In the genomic region with DNA sequence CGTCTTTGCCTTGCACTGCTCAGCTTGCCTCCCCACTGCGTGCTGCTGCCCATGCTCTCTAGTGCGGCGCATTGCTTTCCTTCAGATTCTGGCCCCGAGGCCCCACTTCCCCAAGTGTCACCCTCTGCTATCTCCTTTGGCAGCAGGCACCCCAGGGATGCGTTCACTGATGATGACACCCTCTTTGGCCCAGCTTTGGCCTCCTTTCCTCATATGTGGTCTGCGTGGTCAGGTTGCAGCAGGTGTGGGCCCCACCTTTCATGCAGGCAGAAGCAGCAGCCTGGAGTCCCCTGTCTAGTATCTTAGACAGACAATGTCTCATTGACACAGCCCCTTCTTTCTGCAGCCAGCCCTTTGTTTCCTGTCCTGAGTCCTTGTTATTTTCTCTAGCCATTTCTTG, we compare ENCODE assay signal across 20 cellular contexts. TPM values are rescaled to one million over a fixed set of nuclear protein-coding genes. Genes with fewer than 3 reads are reported as not detected.
DNase-seq lines count a peak whose midpoint lies in the region; ATAC-seq, FAIRE-seq and TF ChIP-seq lines count a peak whose summit lies in the region.
"Had no signal": no experiment of that assay in that cellular context is flagged by ENCODE, and none has a peak within 500 bp of the region (broad histone marks: within the 10 kb centered on the region; RNA-seq: fewer than 3 reads in every experiment).

No MANE protein-coding gene starts in this region.

- TF ChIP-seq CTCF in GM06990 (IDR thresholded peaks at IDR 0.05; ENCODE audit: insufficient read depth, low read length, poor library complexity, severe bottlenecking) (no peak), GM12878 (IDR thresholded peaks at IDR 0.05 in 2 of 3, conservative IDR thresholded peaks at IDR 0.05 in 1 of 3; ENCODE audit: control insufficient read depth in 2 of 3, extremely low read depth in 1 of 3, insufficient read depth in 1 of 3, low read depth in 3 of 3, low read length in 3 of 3) (no peak), left lung (IDR thresholded peaks at IDR 0.05) (no peak)

- peak overlapping the region; percentile 3 for H3K27ac Mint-ChIP-seq in activated CD4-positive, alpha-beta memory T cell treated with anti-CD3 and anti-CD28 coated beads for 36 hours
- H3K27ac Mint-ChIP-seq in activated CD4-positive, alpha-beta memory T cell treated with anti-CD3 and anti-CD28 coated beads, Interleukin-2, amount 10 ng/mL, durations not matched to agents 7 days and 5 days, result no peak overlapping the region
- H3K27ac Mint-ChIP-seq in natural killer cell treated with Interleukin-12 subunit alpha and Interleukin-12 subunit beta and Interleukin-15 and Interleukin-18, amount 100 ng/mL, for 72 hours, result peak overlapping the region; percentile 95 to 96
- H3K27ac Mint-ChIP-seq: IgD-negative memory B cell had no signal

- in situ Hi-C loops in GM12878 (cut with MboI), result no loop called here

- H3K9me3 ChIP-seq in GM12878 (replicated peaks; ENCODE audit: control insufficient read depth, insufficient read depth, low read length), result no peaks in the 10 kb centered on the region
- no peaks in the 10 kb centered on the region for H3K9me3 ChIP-seq in left lung
- H3K9me3 ChIP-seq: BLaER1, HAP-1 had no signal

- no peak overlapping the region for H2AFZ ChIP-seq in GM12878 (ENCODE audit: control insufficient read depth, low read depth, low read length)
- H2AFZ ChIP-seq: PC-9 had no signal

- no peak for TF ChIP-seq RAD21 in GM12878 (IDR thresholded peaks at IDR 0.05; ENCODE audit: insufficient read depth, low read depth, low read length)

- RAD21 ChIA-PET in GM12878 (lab: Charles Lee; ENCODE audit: unreplicated experiment), result no interaction called here

- no peak overlapping the region for H3K4me3 ChIP-seq in GM06990 (replicated peaks; ENCODE audit: low read depth, low read length)
- H3K4me3 ChIP-seq in GM12878, result no peak overlapping the region
- H3K4me3 ChIP-seq in left lung, result no peak overlapping the region
- H3K4me3 ChIP-seq: BLaER1, HAP-1, PC-9 had no signal

- CTCF ChIA-PET in activated CD4-positive, alpha-beta memory T cell treated with anti-CD3 and anti-CD28 coated beads for 36 hours (lab: Charles Lee), result no interaction called here
- CTCF ChIA-PET in activated CD4-positive, alpha-beta memory T cell treated with anti-CD3 and anti-CD28 coated beads, Interleukin-2, amount 10 ng/mL, durations not matched to agents 7 days and 5 days (lab: Charles Lee), result no interaction called here
- CTCF ChIA-PET in GM12878 (lab: Yijun Ruan, JAX), result no interaction called here

- peaks cover 49% of the 10 kb centered on the region for H3K4me1 Mint-ChIP-seq in activated CD4-positive, alpha-beta memory T cell treated with anti-CD3 and anti-CD28 coated beads for 36 hours (ENCODE audit: low read depth)
- peaks cover 52% of the 10 kb centered on the region for H3K4me1 Mint-ChIP-seq in activated CD4-positive, alpha-beta memory T cell treated with anti-CD3 and anti-CD28 coated beads, Interleukin-2, amount 10 ng/mL, durations not matched to agents 7 days and 5 days
- H3K4me1 Mint-ChIP-seq in natural killer cell treated with Interleukin-12 subunit alpha and Interleukin-12 subunit beta and Interleukin-15 and Interleukin-18, amount 100 ng/mL, for 72 hours (ENCODE audit: low read depth in 2 of 2), result peaks cover 67 to 74% of the 10 kb centered on the region in 2 donors

- POLR2A ChIA-PET in activated CD4-positive, alpha-beta memory T cell treated with anti-CD3 and anti-CD28 coated beads for 36 hours (lab: Charles Lee), result no interaction called here
- POLR2A ChIA-PET in activated CD4-positive, alpha-beta memory T cell treated with anti-CD3 and anti-CD28 coated beads, Interleukin-2, amount 10 ng/mL, durations not matched to agents 7 days and 5 days (lab: Charles Lee), result no interaction called here
- POLR2A ChIA-PET in GM12878 (lab: Charles Lee), result no interaction called here

- SMC1A ChIA-PET in GM12878 (lab: Charles Lee; ENCODE audit: uncharacterized antibody, unreplicated experiment), result no interaction called here

- H3K27me3 Mint-ChIP-seq in activated CD4-positive, alpha-beta memory T cell treated with anti-CD3 and anti-CD28 coated beads for 36 hours, result peaks cover 29% of the 10 kb centered on the region
- H3K27me3 Mint-ChIP-seq in activated CD4-positive, alpha-beta memory T cell treated with anti-CD3 and anti-CD28 coated beads, Interleukin-2, amount 10 ng/mL, durations not matched to agents 7 days and 5 days, result no peaks in the 10 kb centered on the region
- no peaks in the 10 kb centered on the region for H3K27me3 Mint-ChIP-seq in natural killer cell treated with Interleukin-12 subunit alpha and Interleukin-12 subunit beta and Interleukin-15 and Interleukin-18, amount 100 ng/mL, for 72 hours

- no peak overlapping the region for H3K4me3 Mint-ChIP-seq in activated CD4-positive, alpha-beta memory T cell treated with anti-CD3 and anti-CD28 coated beads for 36 hours
- H3K4me3 Mint-ChIP-seq in activated CD4-positive, alpha-beta memory T cell treated with anti-CD3 and anti-CD28 coated beads, Interleukin-2, amount 10 ng/mL, durations not matched to agents 7 days and 5 days, result no peak overlapping the region
- peak overlapping the region; percentile 51 for H3K4me3 Mint-ChIP-seq in natural killer cell treated with Interleukin-12 subunit alpha and Interleukin-12 subunit beta and Interleukin-15 and Interleukin-18, amount 100 ng/mL, for 72 hours

- TF ChIP-seq POLR2A in GM12878 (IDR thresholded peaks at IDR 0.05; ENCODE audit: low read depth, low read length) (no peak), GM12892 (IDR thresholded peaks at IDR 0.05; ENCODE audit: low read depth, low read length) (no peak)

- H3K27me3 ChIP-seq in GM06990 (replicated peaks; ENCODE audit: control insufficient read depth, insufficient read depth, low read length), result no peaks in the 10 kb centered on the region
- H3K27me3 ChIP-seq in GM12878 (replicated peaks in 1 of 2; ENCODE audit: control insufficient read depth in 2 of 2, insufficient read depth in 2 of 2, low read length in 1 of 2), result no peaks in the 10 kb centered on the region
- no peaks in the 10 kb centered on the region for H3K27me3 ChIP-seq in left lung
- H3K27me3 ChIP-seq: BLaER1 had no signal

- no peak overlapping the region for H3K4me2 ChIP-seq in GM12878 (ENCODE audit: control insufficient read depth, insufficient read depth)
- H3K4me2 ChIP-seq: BLaER1, PC-9 had no signal

- BruUV-seq in GM12878 (replicated peaks; lab: Mats Ljungman, UMichigan), result no TSS peak

- H3K36me3 ChIP-seq in GM06990 (ENCODE audit: control insufficient read depth, insufficient read depth, low read length) (no peaks in the 10 kb centered on the region), GM12878 (ENCODE audit: control insufficient read depth in 2 of 2, insufficient read depth in 2 of 2, low read length in 1 of 2) (no peaks in the 10 kb centered on the region), left lung (no peaks in the 10 kb centered on the region)
- H3K36me3 ChIP-seq: BLaER1, HAP-1 had no signal

- H3K27ac ChIP-seq in GM12878 (ENCODE audit: control insufficient read depth, insufficient read depth), result no peak overlapping the region
- no peak overlapping the region for H3K27ac ChIP-seq in left lung
- H3K27ac ChIP-seq: BLaER1, PC-9 had no signal

- FAIRE-seq in GM12878 (lab: Jason Lieb, UNC), result no peak
- FAIRE-seq in GM12892 (lab: Jason Lieb, UNC), result no peak
- FAIRE-seq: GM19239, HTR-8/SVneo had no signal

- H3K79me2 ChIP-seq in GM12878 (ENCODE audit: control insufficient read depth, insufficient read depth, low read length), result no peaks in the 10 kb centered on the region

- H3K9ac ChIP-seq in GM12878 (ENCODE audit: control insufficient read depth, insufficient read depth, low read length), result no peak overlapping the region
- H3K9ac ChIP-seq: BLaER1 had no signal

- DNase-seq in activated CD4-positive, alpha-beta memory T cell treated with anti-CD3 and anti-CD28 coated beads for 36 hours, result no peak
- no peak for DNase-seq in activated CD4-positive, alpha-beta memory T cell treated with anti-CD3 and anti-CD28 coated beads, Interleukin-2, amount 10 ng/mL, durations not matched to agents 7 days and 5 days
- peak; percentile 41 for DNase-seq in GM06990 (ENCODE audit: extremely low read depth, insufficient read length)
- DNase-seq in GM12878 (ENCODE audit: low read depth, low spot score), result no peak
- no peak for DNase-seq in natural killer cell treated with Interleukin-12 subunit alpha and Interleukin-12 subunit beta and Interleukin-15 and Interleukin-18, amount 100 ng/mL, for 72 hours (ENCODE audit: low spot score)
- no peak for DNase-seq in left lung
- no peak for DNase-seq in GM12892 (ENCODE audit: insufficient read length)
- DNase-seq: GDM1, Kasumi-1, MM.1S, NCI-H187, NCI-H69, PC-9 had no signal

- no peaks in the 10 kb centered on the region for H3K36me3 Mint-ChIP-seq in activated CD4-positive, alpha-beta memory T cell treated with anti-CD3 and anti-CD28 coated beads for 36 hours
- H3K36me3 Mint-ChIP-seq in activated CD4-positive, alpha-beta memory T cell treated with anti-CD3 and anti-CD28 coated beads, Interleukin-2, amount 10 ng/mL, durations not matched to agents 7 days and 5 days (ENCODE audit: low read depth), result no peaks in the 10 kb centered on the region
- peaks cover 5% of the 10 kb centered on the region for H3K36me3 Mint-ChIP-seq in natural killer cell treated with Interleukin-12 subunit alpha and Interleukin-12 subunit beta and Interleukin-15 and Interleukin-18, amount 100 ng/mL, for 72 hours
- H3K36me3 Mint-ChIP-seq: IgD-negative memory B cell had no signal

- no peak for ATAC-seq in GM12878
- no peak for ATAC-seq in natural killer cell treated with Interleukin-12 subunit alpha and Interleukin-12 subunit beta and Interleukin-15 and Interleukin-18, amount 100 ng/mL, for 72 hours
- ATAC-seq in left lung, result no peak
- no peak for ATAC-seq in GM19452 (IDR thresholded peaks at IDR 0.05; ENCODE audit: unreplicated experiment)

- WGBS in GM12878 (ENCODE audit: insufficient coverage, insufficient replicate concordance, low lambda C conversion rate, missing lambda C conversion rate), result 70% methylated on average over 7 of the region's 7 CpGs

- intact Hi-C loops in activated CD4-positive, alpha-beta memory T cell treated with anti-CD3 and anti-CD28 coated beads for 36 hours (cut with micrococcal nuclease), result loop anchor here (5.0 kb wide), 1 partner anchor 847 kb away; no protein-coding TSS in a partner anchor
- intact Hi-C loops in GM12878 (cut with micrococcal nuclease; ENCODE audit: unreplicated experiment) (loop anchor here (5.0 kb wide), 1 partner anchor 38 kb away; no protein-coding TSS in a partner anchor), left lung (cut with DNase I) (no loop called here)

- no peaks in the 10 kb centered on the region for H4K20me1 ChIP-seq in GM12878 (ENCODE audit: control insufficient read depth, insufficient read depth)
- H4K20me1 ChIP-seq: BLaER1 had no signal

- TF ChIP-seq EP300 in GM12878 (IDR thresholded peaks at IDR 0.05; ENCODE audit: borderline replicate concordance in 1 of 2, control insufficient read depth in 1 of 2, low read depth in 2 of 2, low read length in 2 of 2), result no peak

- no peaks in the 10 kb centered on the region for H3K9me3 Mint-ChIP-seq in activated CD4-positive, alpha-beta memory T cell treated with anti-CD3 and anti-CD28 coated beads for 36 hours
- no peaks in the 10 kb centered on the region for H3K9me3 Mint-ChIP-seq in activated CD4-positive, alpha-beta memory T cell treated with anti-CD3 and anti-CD28 coated beads, Interleukin-2, amount 10 ng/mL, durations not matched to agents 7 days and 5 days
- peaks cover 6% of the 10 kb centered on the region for H3K9me3 Mint-ChIP-seq in natural killer cell treated with Interleukin-12 subunit alpha and Interleukin-12 subunit beta and Interleukin-15 and Interleukin-18, amount 100 ng/mL, for 72 hours
- H3K9me3 Mint-ChIP-seq: IgD-negative memory B cell had no signal

- H3K4me1 ChIP-seq in GM12878 (ENCODE audit: control insufficient read depth, insufficient read depth, low read length), result peaks cover 38% of the 10 kb centered on the region
- peaks cover 0 to 26% of the 10 kb centered on the region in 2 donors for H3K4me1 ChIP-seq in left lung
- H3K4me1 ChIP-seq: HAP-1 had no signal

RNA-seq across cellular contexts. Expression of a gene that starts 4.8 kb away (rescaled TPM):
- total RNA-seq in activated CD4-positive, alpha-beta memory T cell treated with anti-CD3 and anti-CD28 coated beads for 36 hours, result 100 to 1,000 TPM; 981 to 989 TPM
- total RNA-seq in activated CD4-positive, alpha-beta memory T cell treated with anti-CD3 and anti-CD28 coated beads, Interleukin-2, amount 10 ng/mL, durations not matched to agents 7 days and 5 days, result 100 to 1,000 TPM; 106 to 112 TPM
- 131 and 132 TPM in 2 replicates for total RNA-seq in GM12878 (2013; cell fraction: nucleolus; rRNA removed)
- 262 and 269 TPM in 2 replicates for total RNA-seq in GM12878 (2014; rRNA removed)
- total RNA-seq in GM12878 (2014; rRNA removed; fragmentation: Illumina TruSeq; extraction: Trizol), result 208 and 210 TPM in 2 replicates
- total RNA-seq in GM12878 (2021), result 189 and 197 TPM in 2 replicates
- polyA plus RNA-seq in GM12878 (2011; ENCODE audit: low read depth), result 155 TPM
- polyA plus RNA-seq in GM12878 (2011; rRNA removed), result 330 and 1,488 TPM in 2 replicates
- polyA plus RNA-seq in GM12878 (2011; cell fraction: cytosol; rRNA removed), result 1,075 and 1,156 TPM in 2 replicates
- polyA plus RNA-seq in GM12878 (2011; cell fraction: nucleus; rRNA removed), result 866 and 1,038 TPM in 2 replicates
- 156 and 169 TPM in 2 replicates for polyA plus RNA-seq in GM12878 (2012)
- 72.6 and 143 TPM in 2 replicates for polyA plus RNA-seq in GM12878 (2014; fragmentation: Illumina TruSeq; extraction: Trizol)
- polyA plus RNA-seq in GM12878 (2014; fragmentation: Nextera tagmentation; extraction: Ambion mirVana), result 100 to 1,000 TPM; 240 to 318 TPM
- polyA plus RNA-seq in GM12878 (2014; rRNA removed), result 169 and 181 TPM in 2 replicates
- polyA plus RNA-seq in GM12878 (2016; fragmentation: Nextera tagmentation; extraction: Ambion mirVana), result 10 to 100 TPM; 96.5 to 99.9 TPM
- polyA minus RNA-seq in GM12878 (2011; rRNA and poly(A)+ RNA removed), result 415 and 439 TPM in 2 replicates
- polyA minus RNA-seq in GM12878 (2011; cell fraction: cytosol; rRNA and poly(A)+ RNA removed), result 515 and 603 TPM in 2 replicates
- 1,135 and 1,325 TPM in 2 replicates for polyA minus RNA-seq in GM12878 (2011; cell fraction: nucleus; rRNA and poly(A)+ RNA removed)
- 1,000 to 10,000 TPM; 2,440 to 2,619 TPM for total RNA-seq in natural killer cell treated with Interleukin-12 subunit alpha and Interleukin-12 subunit beta and Interleukin-15 and Interleukin-18, amount 100 ng/mL, for 72 hours
- 10 to 100 TPM in 1 of 2 donors, 1 to 10 TPM in 1; 3.2 to 40.9 TPM for total RNA-seq in left lung
- 413 TPM for polyA plus RNA-seq in GM12892 (2012; ENCODE audit: missing spikeins)
- total RNA-seq: A172, PC-9 had no signal

RNA-seq across cellular contexts. Expression of a gene that starts 8.9 kb away (rescaled TPM):
- total RNA-seq in activated CD4-positive, alpha-beta memory T cell treated with anti-CD3 and anti-CD28 coated beads for 36 hours, result 100 to 1,000 TPM; 917 to 966 TPM
- total RNA-seq in activated CD4-positive, alpha-beta memory T cell treated with anti-CD3 and anti-CD28 coated beads, Interleukin-2, amount 10 ng/mL, durations not matched to agents 7 days and 5 days, result 10 to 100 TPM; 46.8 to 50.4 TPM
- total RNA-seq in GM12878 (2013; cell fraction: nucleolus; rRNA removed), result 8.8 and 9.5 TPM in 2 replicates
- 77.8 and 78.7 TPM in 2 replicates for total RNA-seq in GM12878 (2014; rRNA removed)
- total RNA-seq in GM12878 (2014; rRNA removed; fragmentation: Illumina TruSeq; extraction: Trizol), result 80.1 and 85.0 TPM in 2 replicates
- total RNA-seq in GM12878 (2021), result 50.8 and 54.8 TPM in 2 replicates
- 32.1 TPM for polyA plus RNA-seq in GM12878 (2011; ENCODE audit: low read depth)
- 524 and 741 TPM in 2 replicates for polyA plus RNA-seq in GM12878 (2011; rRNA removed)
- polyA plus RNA-seq in GM12878 (2011; cell fraction: cytosol; rRNA removed), result 616 and 746 TPM in 2 replicates
- polyA plus RNA-seq in GM12878 (2011; cell fraction: nucleus; rRNA removed), result 311 and 571 TPM in 2 replicates
- polyA plus RNA-seq in GM12878 (2012), result 19.0 and 53.7 TPM in 2 replicates
- polyA plus RNA-seq in GM12878 (2014; fragmentation: Illumina TruSeq; extraction: Trizol), result 76.3 and 86.9 TPM in 2 replicates
- 100 to 1,000 TPM; 357 to 425 TPM for polyA plus RNA-seq in GM12878 (2014; fragmentation: Nextera tagmentation; extraction: Ambion mirVana)
- polyA plus RNA-seq in GM12878 (2014; rRNA removed), result 87.3 and 96.6 TPM in 2 replicates
- polyA plus RNA-seq in GM12878 (2016; fragmentation: Nextera tagmentation; extraction: Ambion mirVana), result 10 to 100 TPM; 18.7 to 20.5 TPM
- 445 and 610 TPM in 2 replicates for polyA minus RNA-seq in GM12878 (2011; rRNA and poly(A)+ RNA removed)
- polyA minus RNA-seq in GM12878 (2011; cell fraction: cytosol; rRNA and poly(A)+ RNA removed), result 254 and 292 TPM in 2 replicates
- 194 and 212 TPM in 2 replicates for polyA minus RNA-seq in GM12878 (2011; cell fraction: nucleus; rRNA and poly(A)+ RNA removed)
- total RNA-seq in natural killer cell treated with Interleukin-12 subunit alpha and Interleukin-12 subunit beta and Interleukin-15 and Interleukin-18, amount 100 ng/mL, for 72 hours, result 100 to 1,000 TPM; 379 to 582 TPM
- total RNA-seq in left lung, result 10 to 100 TPM in 1 of 2 donors, 1 to 10 TPM in 1; 6.4 to 62.0 TPM
- polyA plus RNA-seq in GM12892 (2012; ENCODE audit: missing spikeins), result 118 TPM
- total RNA-seq: A172, PC-9 had no signal

RNA-seq across cellular contexts. Expression of a gene that starts 30.7 kb away (rescaled TPM):
- total RNA-seq in activated CD4-positive, alpha-beta memory T cell treated with anti-CD3 and anti-CD28 coated beads for 36 hours, result under 1 TPM in 1 of 2 experiments, not detected in 1; 0.52 TPM
- total RNA-seq in activated CD4-positive, alpha-beta memory T cell treated with anti-CD3 and anti-CD28 coated beads, Interleukin-2, amount 10 ng/mL, durations not matched to agents 7 days and 5 days, result not detected
- total RNA-seq in GM12878 (2013; cell fraction: nucleolus; rRNA removed), result not detected in 2 replicates
- total RNA-seq in GM12878 (2014; rRNA removed) (not detected in 2 replicates), GM12878 (2014; rRNA removed; fragmentation: Illumina TruSeq; extraction: Trizol) (not detected in 2 replicates), GM12878 (2021) (not detected in 2 replicates), left lung (100 to 1,000 TPM; 227 to 348 TPM)
- polyA plus RNA-seq in GM12878 (2011; ENCODE audit: low read depth), result not detected
- polyA plus RNA-seq in GM12878 (2011; rRNA removed) (0.26 TPM in 1 of 2 replicates, not detected in the other), GM12878 (2014; fragmentation: Illumina TruSeq; extraction: Trizol) (not detected in 2 replicates), GM12878 (2014; fragmentation: Nextera tagmentation; extraction: Ambion mirVana) (not detected), GM12878 (2014; rRNA removed) (not detected in 2 replicates), GM12878 (2016; fragmentation: Nextera tagmentation; extraction: Ambion mirVana) (not detected)
- 0.27 TPM in 2 replicates for polyA plus RNA-seq in GM12878 (2011; cell fraction: cytosol; rRNA removed)
- not detected in 2 replicates for polyA plus RNA-seq in GM12878 (2011; cell fraction: nucleus; rRNA removed)
- not detected in 2 replicates for polyA plus RNA-seq in GM12878 (2012)
- 0.36 and 0.37 TPM in 2 replicates for polyA minus RNA-seq in GM12878 (2011; rRNA and poly(A)+ RNA removed)
- polyA minus RNA-seq in GM12878 (2011; cell fraction: cytosol; rRNA and poly(A)+ RNA removed), result not detected in 2 replicates
- not detected in 2 replicates for polyA minus RNA-seq in GM12878 (2011; cell fraction: nucleus; rRNA and poly(A)+ RNA removed)
- total RNA-seq in natural killer cell treated with Interleukin-12 subunit alpha and Interleukin-12 subunit beta and Interleukin-15 and Interleukin-18, amount 100 ng/mL, for 72 hours, result not detected
- polyA plus RNA-seq in GM12892 (2012; ENCODE audit: missing spikeins), result not detected
- total RNA-seq: A172, PC-9 had no signal
- polyA plus RNA-seq: IgD-negative memory B cell had no signal

Comparison
In these comparisons a context has a peak if more than half of its experiments do, and no peak if none do; other contexts are left out.
1. RNA of a gene that starts 8.9 kb away (total RNA-seq): 917 to 966 TPM in activated CD4-positive, alpha-beta memory T cell treated with anti-CD3 and anti-CD28 coated beads for 36 hours and 379 to 582 TPM in natural killer cell treated with Interleukin-12 subunit alpha and Interleukin-12 subunit beta and Interleukin-15 and Interleukin-18, amount 100 ng/mL, for 72 hours; 8.8 to 85.0 TPM in GM12878, 6.4 to 62.0 TPM in left lung and 46.8 to 50.4 TPM in activated CD4-positive, alpha-beta memory T cell treated with anti-CD3 and anti-CD28 coated beads, Interleukin-2, amount 10 ng/mL, durations not matched to agents 7 days and 5 days; every median in the first group is over 4 times any median in the second.
2. RNA of a gene that starts 30.7 kb away (total RNA-seq): 227 to 348 TPM in left lung; 0.52 TPM in activated CD4-positive, alpha-beta memory T cell treated with anti-CD3 and anti-CD28 coated beads for 36 hours, not detected in activated CD4-positive, alpha-beta memory T cell treated with anti-CD3 and anti-CD28 coated beads, Interleukin-2, amount 10 ng/mL, durations not matched to agents 7 days and 5 days, not detected in GM12878 and not detected in natural killer cell treated with Interleukin-12 subunit alpha and Interleukin-12 subunit beta and Interleukin-15 and Interleukin-18, amount 100 ng/mL, for 72 hours; every median in the first group is over 100 times any median in the second.
3. intact Hi-C loops: an anchor here in activated CD4-positive, alpha-beta memory T cell treated with anti-CD3 and anti-CD28 coated beads for 36 hours (5.0 kb wide) and GM12878 (5.0 kb wide); none called in left lung.